In genomic region chr1:66788231-66788939, GRCh38 we compare ENCODE assay signal across 9 cellular contexts. TPM values are rescaled to one million over a fixed set of nuclear protein-coding genes. Genes with fewer than 3 reads are reported as not detected.
A peak's percentile ranks its signal among the peaks of the same experiment; 100 is the strongest.
DNase-seq lines count a peak whose midpoint lies in the region; ATAC-seq, FAIRE-seq and TF ChIP-seq lines count a peak whose summit lies in the region.
"Had no signal": no experiment of that assay in that cellular context is flagged by ENCODE, and none has a peak within 500 bp of the region (broad histone marks: within the 10 kb centered on the region; RNA-seq: fewer than 3 reads in every experiment).

No MANE protein-coding gene starts in this region.

- intact Hi-C loops in body of pancreas (cut with DNase I) (no loop called here), pancreas (cut with DNase I) (no loop called here)

- in situ Hi-C loops in KBM-7 (cut with MboI; ENCODE audit: low pct_unique_long_range_greater_than_20kb, low sequenced_read_pairs): no loop called here

- H3K9me3 ChIP-seq in body of pancreas (no peaks in the 10 kb centered on the region), pancreas (no peaks in the 10 kb centered on the region)

- no peak for TF ChIP-seq CTCF in body of pancreas (IDR thresholded peaks at IDR 0.05)
- TF ChIP-seq CTCF in pancreas (IDR thresholded peaks at IDR 0.05): no peak

- ATAC-seq in GM18868 (IDR thresholded peaks at IDR 0.05; ENCODE audit: unreplicated experiment) (peak; percentile 96), HG03060 (IDR thresholded peaks at IDR 0.05; ENCODE audit: low read depth, unreplicated experiment) (peak; percentile 73), HG03571 (IDR thresholded peaks at IDR 0.05; ENCODE audit: unreplicated experiment) (no peak), body of pancreas (no peak), pancreas (no peak)

- H3K27ac ChIP-seq in body of pancreas (no peak overlapping the region), pancreas (no peak overlapping the region)

- H3K27me3 ChIP-seq in body of pancreas (no peaks in the 10 kb centered on the region), pancreas (no peaks in the 10 kb centered on the region)

- FAIRE-seq in pancreas (lab: Jason Lieb, UNC): no peak

- no peaks in the 10 kb centered on the region for H3K4me1 ChIP-seq in body of pancreas
- H3K4me1 ChIP-seq in pancreas: no peaks in the 10 kb centered on the region

- TF ChIP-seq POLR2A in body of pancreas (IDR thresholded peaks at IDR 0.05): no peak

- 60 to 67% methylated on average over 6 of the region's 6 CpGs for WGBS in body of pancreas, 2 donors
- whole genome bisulfite sequencing in pancreas, 2 donors: 55 to 74% methylated on average over 6 of the region's 6 CpGs

- DNase-seq in activated T-cell treated with anti-CD3 and anti-CD28 coated beads for 4 hours (peak; percentile 55), KBM-7 (no peak), body of pancreas (no peak), pancreas (no peak)
- peak; percentile 37 to 74 for DNase-seq in stimulated activated CD4-positive, alpha-beta T cell treated with anti-CD3 and anti-CD28 coated beads, Interleukin-4, amount 100 ng/mL, for 4 hours

- H3K4me3 ChIP-seq in body of pancreas: no peak overlapping the region
- H3K4me3 ChIP-seq in pancreas: no peak overlapping the region
- H3K4me3 ChIP-seq: lung had no signal

- H3K36me3 ChIP-seq in body of pancreas (replicated peaks in 1 of 2; ENCODE audit: insufficient read depth in 1 of 2, low read depth in 2 of 2) (no peaks in the 10 kb centered on the region), pancreas (no peaks in the 10 kb centered on the region)

RNA-seq across cellular contexts. Expression of gene INSL5, which starts 12.7 kb away (rescaled TPM):
- total RNA-seq in body of pancreas: not detected
- not detected for total RNA-seq in pancreas
- polyA plus RNA-seq in pancreas: not detected
- total RNA-seq: lung had no signal
- polyA plus RNA-seq: lung had no signal

RNA-seq across cellular contexts. Expression of gene DYNLT5, which starts 36.1 kb away (rescaled TPM):
- total RNA-seq in body of pancreas (not detected), pancreas (under 1 TPM in 4 of 6 donors, not detected in 2; 0.19 to 0.41 (median 0.28) TPM)
- under 1 TPM; 0.42 to 0.72 TPM for polyA plus RNA-seq in pancreas

Comparison
In these comparisons a context has a peak if more than half of its experiments do, and no peak if none do; other contexts are left out.
1. ATAC-seq: peak in GM18868 (single experiment) and HG03060 (single experiment); none in HG03571 (single experiment), body of pancreas (single experiment) and pancreas (0 of 4).
2. DNase-seq: peak in activated T-cell treated with anti-CD3 and anti-CD28 coated beads for 4 hours (single experiment) and stimulated activated CD4-positive, alpha-beta T cell treated with anti-CD3 and anti-CD28 coated beads, Interleukin-4, amount 100 ng/mL, for 4 hours (2 of 2); none in KBM-7 (single experiment), body of pancreas (0 of 4) and pancreas (0 of 6).